Comparison of ENCODE assay signal across 1 cellular context in genomic region chrX:10949541-10949940, GRCh38.
TF ChIP-seq lines count a peak whose summit lies in the region.

No MANE protein-coding gene starts in this region.

TF ChIP-seq in GM23338, 12 proteins besides CTCF, POLR2A, EP300 and RAD21 (continued from another document):
- TF ChIP-seq ZNF462 (CRISPR knock-in tag; IDR thresholded peaks at IDR 0.05) (no peak), ZNF114 (CRISPR knock-in tag; IDR thresholded peaks at IDR 0.05) (no peak), EZH2 (IDR thresholded peaks at IDR 0.05; ENCODE audit: low read depth, unreplicated experiment) (no peak), EZH2phosphoT487 (IDR thresholded peaks at IDR 0.05; ENCODE audit: unreplicated experiment) (no peak)
